Comparison of ENCODE assay signal across 7 cellular contexts in the genomic region with DNA sequence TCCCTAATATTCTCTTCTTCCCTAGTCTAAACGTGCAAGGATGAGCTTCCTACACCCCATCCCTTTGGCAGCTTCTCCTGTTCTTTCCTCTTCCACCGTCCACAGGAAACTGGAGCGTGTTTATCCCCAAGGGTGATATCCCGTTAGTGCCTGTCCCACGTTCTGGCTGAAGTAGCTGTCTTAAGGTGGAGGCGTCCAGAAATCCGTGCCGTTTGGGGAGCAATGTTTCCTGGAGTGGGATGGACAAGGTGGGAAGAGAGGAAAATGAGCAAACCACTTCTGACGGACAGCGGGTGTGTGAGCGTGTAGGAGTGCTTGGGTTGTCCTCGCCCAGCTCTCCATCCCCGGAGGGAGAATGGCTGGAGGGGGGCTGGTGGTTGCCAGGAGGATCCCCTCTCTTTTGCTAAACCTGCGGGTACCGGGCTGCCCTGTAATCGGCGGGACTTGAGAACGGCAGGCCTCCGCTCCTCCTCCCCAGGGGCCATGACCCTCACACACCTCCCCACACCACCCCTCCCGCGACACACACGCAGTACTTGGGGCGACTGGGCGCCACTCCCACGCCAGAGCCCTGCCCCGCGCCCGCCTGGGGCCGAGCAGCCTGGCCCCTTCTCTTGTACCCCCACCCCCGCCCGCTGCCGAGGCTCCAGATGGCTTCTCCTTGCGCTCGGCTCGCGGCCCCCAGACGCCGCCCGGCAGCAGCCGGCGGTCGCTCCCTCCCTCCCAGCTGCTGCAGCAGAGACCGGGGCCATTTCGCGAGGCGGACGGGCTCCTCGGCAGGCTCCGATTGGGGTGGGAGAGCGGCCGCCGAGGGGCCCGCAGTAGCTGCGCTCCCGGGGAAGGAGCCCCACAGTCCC. TPM values are rescaled to one million over a fixed set of nuclear protein-coding genes. Genes with fewer than 3 reads are reported as not detected.
DNase-seq lines count a peak whose midpoint lies in the region; ATAC-seq, FAIRE-seq and TF ChIP-seq lines count a peak whose summit lies in the region.

No MANE protein-coding gene starts in this region.

- no peak for TF ChIP-seq CTCF in mucosa of descending colon (IDR thresholded peaks at IDR 0.05)
- no peak for TF ChIP-seq CTCF in upper lobe of left lung (IDR thresholded peaks at IDR 0.05)

- intact Hi-C loops in mucosa of descending colon (cut with DNase I, micrococcal nuclease) = loop anchor here in 1 of 2 donors (10.0 kb wide), 1 partner anchor 109 kb away; a partner anchor contains a TSS

- TF ChIP-seq POLR2A in upper lobe of left lung (IDR thresholded peaks at IDR 0.05) = no peak

- peaks cover 21 to 25% of the 10 kb centered on the region in 2 donors for H3K4me1 ChIP-seq in duodenal mucosa (ENCODE audit: control insufficient read depth in 1 of 2, insufficient read depth in 2 of 2, low read length in 2 of 2)
- H3K4me1 ChIP-seq in mucosa of descending colon (ENCODE audit: low read depth) = peaks cover 16% of the 10 kb centered on the region
- peaks cover 20 to 36% (median 30%) of the 10 kb centered on the region in 4 donors for H3K4me1 ChIP-seq in upper lobe of left lung

- peaks cover 45 to 56% of the 10 kb centered on the region in 2 donors for H3K27me3 ChIP-seq in duodenal mucosa (ENCODE audit: control insufficient read depth in 1 of 2, insufficient read depth in 2 of 2, low read length in 2 of 2)
- H3K27me3 ChIP-seq in upper lobe of left lung = peaks cover 0 to 22% (median 10%) of the 10 kb centered on the region in 4 donors

- WGBS in upper lobe of left lung, 2 donors = 4 to 23% methylated on average over 13 to 37 of the region's 55 CpGs

- H3K36me3 ChIP-seq in duodenal mucosa (ENCODE audit: control insufficient read depth in 1 of 2, insufficient read depth in 2 of 2, low read length in 2 of 2) (no peaks in the 10 kb centered on the region), mucosa of descending colon (ENCODE audit: low read depth) (no peaks in the 10 kb centered on the region), upper lobe of left lung (no peaks in the 10 kb centered on the region)

- peak; percentile 35 for ATAC-seq in GM18907 (IDR thresholded peaks at IDR 0.05; ENCODE audit: unreplicated experiment)
- peak; percentile 49 for ATAC-seq in HG03039 (IDR thresholded peaks at IDR 0.05; ENCODE audit: unreplicated experiment)
- peak; percentile 75 for ATAC-seq in SK-N-SH treated with all-trans-retinoic acid at 6 μM for 48 hours
- ATAC-seq in mucosa of descending colon = peak; percentile 59
- peak; percentile 49 to 70 for ATAC-seq in upper lobe of left lung (ENCODE audit: low FRiP score in 2 of 2)

- H3K27ac ChIP-seq in duodenal mucosa (ENCODE audit: low read depth, low read length) (no peak overlapping the region), upper lobe of left lung (peak overlapping the region in 3 of 4 donors; percentile 14 to 72 (median 44))

- no peak for FAIRE-seq in GM19239 (lab: Jason Lieb, UNC)

- H3K9ac ChIP-seq in duodenal mucosa (ENCODE audit: low read depth in 1 of 2, low read length in 2 of 2) = peak overlapping the region; percentile 60 to 61

- H3K9me3 ChIP-seq in duodenal mucosa (ENCODE audit: control insufficient read depth in 1 of 2, low read length in 2 of 2) (peaks cover 0 to 5% of the 10 kb centered on the region in 2 donors), mucosa of descending colon (no peaks in the 10 kb centered on the region), upper lobe of left lung (peaks cover 0 to 7% (median 5%) of the 10 kb centered on the region in 4 donors)

- peak; percentile 24 to 71 (median 50) for DNase-seq in mucosa of descending colon
- DNase-seq in upper lobe of left lung = no peak
- no peak for DNase-seq in GM19239 (ENCODE audit: insufficient read length, low spot score)

- TF ChIP-seq EP300 in upper lobe of left lung (IDR thresholded peaks at IDR 0.05) = no peak

- peak overlapping the region; percentile 80 to 83 for H3K4me3 ChIP-seq in duodenal mucosa (ENCODE audit: low read depth in 1 of 2, low read length in 2 of 2)
- no peak overlapping the region for H3K4me3 ChIP-seq in mucosa of descending colon
- H3K4me3 ChIP-seq in upper lobe of left lung = peak overlapping the region; percentile 42 to 57 (median 56)

TF ChIP-seq in SK-N-SH treated with all-trans-retinoic acid at 6 μM for 48 hours, 23 proteins besides CTCF, POLR2A, EP300 and RAD21:
- TF ChIP-seq, protein P1, sequence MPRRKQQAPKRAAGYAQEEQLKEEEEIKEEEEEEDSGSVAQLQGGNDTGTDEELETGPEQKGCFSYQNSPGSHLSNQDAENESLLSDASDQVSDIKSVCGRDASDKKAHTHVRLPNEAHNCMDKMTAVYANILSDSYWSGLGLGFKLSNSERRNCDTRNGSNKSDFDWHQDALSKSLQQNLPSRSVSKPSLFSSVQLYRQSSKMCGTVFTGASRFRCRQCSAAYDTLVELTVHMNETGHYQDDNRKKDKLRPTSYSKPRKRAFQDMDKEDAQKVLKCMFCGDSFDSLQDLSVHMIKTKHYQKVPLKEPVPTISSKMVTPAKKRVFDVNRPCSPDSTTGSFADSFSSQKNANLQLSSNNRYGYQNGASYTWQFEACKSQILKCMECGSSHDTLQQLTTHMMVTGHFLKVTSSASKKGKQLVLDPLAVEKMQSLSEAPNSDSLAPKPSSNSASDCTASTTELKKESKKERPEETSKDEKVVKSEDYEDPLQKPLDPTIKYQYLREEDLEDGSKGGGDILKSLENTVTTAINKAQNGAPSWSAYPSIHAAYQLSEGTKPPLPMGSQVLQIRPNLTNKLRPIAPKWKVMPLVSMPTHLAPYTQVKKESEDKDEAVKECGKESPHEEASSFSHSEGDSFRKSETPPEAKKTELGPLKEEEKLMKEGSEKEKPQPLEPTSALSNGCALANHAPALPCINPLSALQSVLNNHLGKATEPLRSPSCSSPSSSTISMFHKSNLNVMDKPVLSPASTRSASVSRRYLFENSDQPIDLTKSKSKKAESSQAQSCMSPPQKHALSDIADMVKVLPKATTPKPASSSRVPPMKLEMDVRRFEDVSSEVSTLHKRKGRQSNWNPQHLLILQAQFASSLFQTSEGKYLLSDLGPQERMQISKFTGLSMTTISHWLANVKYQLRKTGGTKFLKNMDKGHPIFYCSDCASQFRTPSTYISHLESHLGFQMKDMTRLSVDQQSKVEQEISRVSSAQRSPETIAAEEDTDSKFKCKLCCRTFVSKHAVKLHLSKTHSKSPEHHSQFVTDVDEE (CRISPR knock-in tag; IDR thresholded peaks at IDR 0.05) = no peak
- no peak for TF ChIP-seq PPARA (CRISPR knock-in tag; IDR thresholded peaks at IDR 0.05; ENCODE audit: borderline replicate concordance)
- TF ChIP-seq TCF4 (CRISPR knock-in tag; IDR thresholded peaks at IDR 0.05; ENCODE audit: borderline replicate concordance) = no peak
- no peak for TF ChIP-seq BACH2 (CRISPR knock-in tag; IDR thresholded peaks at IDR 0.05; ENCODE audit: borderline replicate concordance)
- TF ChIP-seq ZFP3 (CRISPR knock-in tag; IDR thresholded peaks at IDR 0.05) = no peak
- no peak for TF ChIP-seq ZC3H10 (CRISPR knock-in tag; IDR thresholded peaks at IDR 0.05)
TF ChIP-seq in SK-N-SH treated with all-trans-retinoic acid at 6 μM for 48 hours: peak in this region for 0.

RNA-seq across cellular contexts. Expression of a gene that starts 13.9 kb away (rescaled TPM):
- total RNA-seq in mucosa of descending colon (10 to 100 TPM in 1 of 3 donors, 1 to 10 TPM in 1, under 1 TPM in 1; 0.41 to 10.1 (median 2.9) TPM), upper lobe of left lung (1 to 10 TPM in 5 of 6 donors, under 1 TPM in 1; 0.11 to 3.3 (median 1.9) TPM)

Comparison
In these comparisons a context has a peak if more than half of its experiments do, and no peak if none do; other contexts are left out.
1. DNase-seq: peak in mucosa of descending colon (3 of 3); none in upper lobe of left lung (0 of 2) and GM19239 (single experiment).
2. Peak in every context shown above with its lines, with median percentiles within 50 percentile points of each other: ATAC-seq.